ENCODE assay signal across 8 cellular contexts in the genomic region with DNA sequence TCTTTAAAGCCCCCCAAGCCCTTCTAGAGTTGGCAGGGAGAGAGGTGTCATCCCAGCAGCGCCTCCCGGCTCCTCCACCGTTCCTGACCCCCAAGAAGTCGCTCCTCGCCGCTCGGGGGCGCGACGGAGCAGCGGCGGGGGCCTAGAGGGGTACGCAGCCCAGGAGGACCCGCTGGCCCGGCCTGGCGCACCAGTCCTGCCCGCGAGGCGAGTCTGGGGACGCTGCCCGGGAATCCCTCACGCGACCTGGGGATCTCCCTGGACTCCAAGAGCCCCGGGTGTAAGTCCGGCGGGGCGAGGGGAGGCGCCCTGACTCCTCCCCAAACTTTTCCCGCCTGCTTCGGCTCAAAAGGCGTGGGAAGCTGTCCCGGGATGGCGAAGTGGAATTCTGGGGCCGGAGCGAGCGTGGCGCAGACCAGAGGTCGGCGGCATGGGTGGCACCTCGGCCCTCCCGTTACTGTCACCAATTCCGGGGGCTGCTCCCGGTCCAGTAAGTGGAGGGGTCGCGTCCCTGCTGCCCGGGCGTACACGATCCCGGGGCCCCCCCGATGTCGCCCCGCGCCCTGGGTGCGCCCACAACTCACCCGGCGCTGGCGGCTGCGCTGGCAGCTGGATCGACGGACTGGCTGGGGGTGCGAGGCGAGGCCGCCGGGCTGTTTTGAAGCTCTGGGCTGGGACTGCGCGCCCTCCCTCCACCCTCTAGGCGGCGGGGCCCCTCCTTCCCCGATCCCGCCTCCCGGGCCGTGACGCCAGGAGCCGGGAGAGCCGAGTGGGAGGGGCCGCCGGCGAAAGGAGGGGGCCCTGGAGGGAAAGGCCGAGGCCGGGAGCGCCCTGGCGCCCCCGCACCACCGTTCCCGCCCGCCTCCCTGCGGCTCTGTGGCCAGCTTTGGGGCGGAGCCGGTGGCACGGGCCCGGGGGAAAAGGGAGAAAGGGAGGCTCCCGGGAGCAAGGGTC. TPM values are rescaled to one million over a fixed set of nuclear protein-coding genes. Genes with fewer than 3 reads are reported as not detected.
A peak's percentile ranks its signal among the peaks of the same experiment; 100 is the strongest.
DNase-seq lines count a peak whose midpoint lies in the region; ATAC-seq and TF ChIP-seq lines count a peak whose summit lies in the region.

A gene with protein sequence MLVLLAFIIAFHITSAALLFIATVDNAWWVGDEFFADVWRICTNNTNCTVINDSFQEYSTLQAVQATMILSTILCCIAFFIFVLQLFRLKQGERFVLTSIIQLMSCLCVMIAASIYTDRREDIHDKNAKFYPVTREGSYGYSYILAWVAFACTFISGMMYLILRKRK (minus strand): TSS at position 634 of the 954 bp plus-strand sequence. CDS start 32,981 bp downstream, outside the sequence.

- H3K4me1 ChIP-seq in OCI-LY1 (ENCODE audit: insufficient read depth, low read length, severe bottlenecking), result no peaks in the 10 kb centered on the region
- H3K4me1 ChIP-seq in endocrine pancreas (ENCODE audit: control insufficient read depth, insufficient read depth, low read length), result no peaks in the 10 kb centered on the region
- H3K4me1 ChIP-seq in thoracic aorta (ENCODE audit: control insufficient read depth in 1 of 2, low read depth in 2 of 2), result peaks cover 31 to 42% of the 10 kb centered on the region in 2 donors

- DNase-seq in GM13977 (ENCODE audit: low spot score), result peak; percentile 70
- DNase-seq in lower leg skin (ENCODE audit: low spot score in 2 of 2), result peak in 1 of 2 donors; percentile 97
- peak; percentile 34 for DNase-seq in thoracic aorta (ENCODE audit: low spot score)

- TF ChIP-seq POLR2A in lower leg skin (IDR thresholded peaks at IDR 0.05), result no peak

- H3K36me3 ChIP-seq in OCI-LY1 (ENCODE audit: insufficient read depth, low read length) (no peaks in the 10 kb centered on the region), endocrine pancreas (ENCODE audit: control insufficient read depth, insufficient read depth, low read length) (no peaks in the 10 kb centered on the region), thoracic aorta (no peaks in the 10 kb centered on the region)

- H3F3A ChIP-seq in OCI-LY1 (ENCODE audit: insufficient read depth, low read length), result no peaks in the 10 kb centered on the region

- H3K27me3 ChIP-seq in OCI-LY1 (ENCODE audit: insufficient read depth, low read length) (peaks cover 7% of the 10 kb centered on the region; the same call in 1 of the 2 replicates), endocrine pancreas (ENCODE audit: control insufficient read depth, insufficient read depth, low read length) (no peaks in the 10 kb centered on the region), thoracic aorta (replicated peaks; ENCODE audit: insufficient read depth) (no peaks in the 10 kb centered on the region)

- 1 to 2% methylated on average over 57 to 62 of the region's 92 CpGs for WGBS in lower leg skin, 2 donors

- intact Hi-C loops in lower leg skin (cut with DNase I; ENCODE audit: low total_unique reads), result no loop called here

- no peaks in the 10 kb centered on the region for H3K9me2 ChIP-seq in OCI-LY1 (ENCODE audit: low read depth, low read length)

- no peak within 1 kb of the TSS for H3K9ac ChIP-seq in OCI-LY1 (ENCODE audit: low read length)
- H3K9ac ChIP-seq in endocrine pancreas (ENCODE audit: control insufficient read depth, insufficient read depth, low read length), result peak within 1 kb of the TSS; percentile 82

- ATAC-seq in thoracic aorta (ENCODE audit: insufficient number of reproducible peaks, low FRiP score, low read depth) (peak; percentile 80), GM21526 (IDR thresholded peaks at IDR 0.05; ENCODE audit: low FRiP score, unreplicated experiment) (no peak), HG02973 (IDR thresholded peaks at IDR 0.05; ENCODE audit: unreplicated experiment) (no peak)

- in situ Hi-C loops in GM13977 (cut with MboI; ENCODE audit: low pct_unique_long_range_greater_than_20kb, low sequenced_read_pairs, unreplicated experiment), result no loop called here

- no peaks in the 10 kb centered on the region for H3K79me2 ChIP-seq in OCI-LY1 (ENCODE audit: insufficient read depth, low read length)

- no peaks in the 10 kb centered on the region for H3K9me3 ChIP-seq in OCI-LY1 (ENCODE audit: low read length)
- no peaks in the 10 kb centered on the region for H3K9me3 ChIP-seq in endocrine pancreas (ENCODE audit: control insufficient read depth, low read length)
- H3K9me3 ChIP-seq in thoracic aorta, result no peaks in the 10 kb centered on the region

- H2AFZ ChIP-seq in OCI-LY1 (ENCODE audit: low read length), result no peak within 1 kb of the TSS

- H3K4me3 ChIP-seq in OCI-LY1 (ENCODE audit: low read depth, low read length, poor library complexity, severe bottlenecking), result no peak within 1 kb of the TSS
- peak within 1 kb of the TSS; percentile 49 for H3K4me3 ChIP-seq in endocrine pancreas (ENCODE audit: control insufficient read depth, insufficient read depth, low read length)
- peak within 1 kb of the TSS; percentile 83 for H3K4me3 ChIP-seq in lower leg skin (ENCODE audit: low read depth, poor library complexity, severe bottlenecking)
- peak within 1 kb of the TSS; percentile 100 for H3K4me3 ChIP-seq in thoracic aorta

- H3K27ac ChIP-seq in 22Rv1 (no peak within 1 kb of the TSS), OCI-LY1 (ENCODE audit: low read depth, low read length, poor library complexity, severe bottlenecking) (no peak within 1 kb of the TSS), thoracic aorta (peak within 1 kb of the TSS; percentile 88 to 98)

- no peaks in the 10 kb centered on the region for H4K20me1 ChIP-seq in OCI-LY1 (ENCODE audit: insufficient read depth, low read length)

- H3K4me2 ChIP-seq in OCI-LY1 (ENCODE audit: low read length), result no peak within 1 kb of the TSS

- TF ChIP-seq CTCF in 22Rv1 (IDR thresholded peaks at IDR 0.05) (peak; percentile 23), GM13977 (IDR thresholded peaks at IDR 0.05; ENCODE audit: extremely low read depth, insufficient read depth, missing control alignments) (peak; percentile 55), OCI-LY1 (IDR thresholded peaks at IDR 0.05; ENCODE audit: low read length) (peak; percentile 14; the same call in 1 of the 2 replicates), lower leg skin (IDR thresholded peaks at IDR 0.05) (no peak), thoracic aorta (IDR thresholded peaks at IDR 0.05) (peak; percentile 61)

RNA-seq across cellular contexts. Expression of the gene that starts here (rescaled TPM):
- total RNA-seq in lower leg skin, result 100 to 1,000 TPM in 2 of 4 donors, 10 to 100 TPM in 2; 74.1 to 167 (median 104) TPM
- 100 to 1,000 TPM in 1 of 2 donors, 10 to 100 TPM in 1; 84.7 to 110 TPM for total RNA-seq in thoracic aorta

Comparison
In these comparisons a context has a peak if more than half of its experiments do, and no peak if none do; other contexts are left out.
1. H3K27ac ChIP-seq: peak in thoracic aorta (2 of 2); none in 22Rv1 (single experiment) and OCI-LY1 (single experiment).
2. CTCF ChIP-seq: peak in 22Rv1 (single experiment), GM13977 (single experiment), OCI-LY1 (single experiment) and thoracic aorta (single experiment); none in lower leg skin (0 of 3).